Comparison of ENCODE assay signal across 17 cellular contexts in genomic region chr10:132925071-132925561, GRCh38. TPM values are rescaled to one million over a fixed set of nuclear protein-coding genes. Genes with fewer than 3 reads are reported as not detected.
"Had no signal": no experiment of that assay in that cellular context is flagged by ENCODE, and none has a peak within 500 bp of the region (broad histone marks: within the 10 kb centered on the region; RNA-seq: fewer than 3 reads in every experiment).

No MANE protein-coding gene starts in this region.

- DNase-seq: effector memory CD4-positive, alpha-beta T cell; hypothalamus; mammary epithelial cell; naive thymus-derived CD4-positive, alpha-beta T cell; occipital lobe; small intestine; stimulated activated CD4-positive, alpha-beta T cell treated with anti-CD3 and anti-CD28 coated beads, Interleukin-12 subunit alpha, Interleukin-12 subunit beta, amount 100 ng/mL, for 4 hours; stimulated activated naive CD4-positive, alpha-beta T cell; stomach; substantia nigra; transverse colon had no signal

- H3K4me3 ChIP-seq: heart left ventricle, left lung, pancreas, stomach, thoracic aorta, transverse colon had no signal

- H3K9me3 ChIP-seq: heart left ventricle, left lung, pancreas, stomach, thoracic aorta, transverse colon had no signal

- H3K36me3 ChIP-seq: heart left ventricle, left lung, pancreas, stomach, thoracic aorta, transverse colon had no signal

- H3K4me1 ChIP-seq: heart left ventricle, left lung, pancreas, stomach, transverse colon had no signal

- H3K27ac ChIP-seq: heart left ventricle, left lung, pancreas, stomach, thoracic aorta, transverse colon had no signal

- H3K27me3 ChIP-seq: pancreas, transverse colon had no signal

- ATAC-seq: esophagus mucosa; heart left ventricle; left lung; naive thymus-derived CD4-positive, alpha-beta T cell; pancreas had no signal

RNA-seq across cellular contexts. Expression of gene CFAP46, which starts 17.3 kb away (rescaled TPM):
- total RNA-seq: mesenteric fat pad, thoracic aorta, transverse colon had no signal
- polyA plus RNA-seq: mammary epithelial cell; naive thymus-derived CD4-positive, alpha-beta T cell had no signal
